Comparison of ENCODE assay signal across 22 cellular contexts in genomic region chr1:116768416-116768815, GRCh38. TPM values are rescaled to one million over a fixed set of nuclear protein-coding genes. Genes with fewer than 3 reads are reported as not detected.
A peak's percentile ranks its signal among the peaks of the same experiment; 100 is the strongest.
DNase-seq lines count a peak whose midpoint lies in the region; ATAC-seq, FAIRE-seq and TF ChIP-seq lines count a peak whose summit lies in the region.
"Had no signal": no experiment of that assay in that cellular context is flagged by ENCODE, and none has a peak within 500 bp of the region (broad histone marks: within the 10 kb centered on the region; RNA-seq: fewer than 3 reads in every experiment).

No MANE protein-coding gene starts in this region.

- 0 out of 2 replicates have a peak, but pooled peaks cover 4% of the 10 kb centered on the region for H3K9me3 ChIP-seq in Loucy (ENCODE audit: insufficient read depth, low read depth, low read length)
- H3K9me3 ChIP-seq: A549, body of pancreas, psoas muscle, SJSA1 had no signal

- peak overlapping the region; percentile 100 for H3K27ac Mint-ChIP-seq in activated T-helper 17 cell treated with anti-CD3 and anti-CD28 coated beads, Interleukin-2, amount 50 U/mL, for 72 hours
- no peak overlapping the region for H3K27ac Mint-ChIP-seq in stimulated activated naive B cell treated with anti-CD40 and anti-IgM and Interleukin-4, amounts not matched to agents 10 μg/mL and 1 μg/mL and 100 μg/mL, for 72 hours
- H3K27ac Mint-ChIP-seq: nephron progenitor cell had no signal

- H3K79me2 ChIP-seq in Loucy (ENCODE audit: insufficient read depth, low read length), result no peaks in the 10 kb centered on the region

- peaks cover 73% of the 10 kb centered on the region for H3K4me1 Mint-ChIP-seq in activated T-helper 17 cell treated with anti-CD3 and anti-CD28 coated beads, Interleukin-2, amount 50 U/mL, for 72 hours
- peaks cover 20% of the 10 kb centered on the region in 2 donors for H3K4me1 Mint-ChIP-seq in stimulated activated naive B cell treated with anti-CD40 and anti-IgM and Interleukin-4, amounts not matched to agents 10 μg/mL and 1 μg/mL and 100 μg/mL, for 72 hours

- FAIRE-seq in D721Med (lab: Jason Lieb, UNC), result no peak
- FAIRE-seq in GM19239 (lab: Jason Lieb, UNC), result no peak
- FAIRE-seq: A549, small intestine had no signal

- H3K9me2 ChIP-seq in Loucy (replicated peaks; ENCODE audit: low read depth, low read length), result no peaks in the 10 kb centered on the region

- H3K4me2 ChIP-seq in Loucy (ENCODE audit: low read depth, low read length, poor library complexity, severe bottlenecking), result peak overlapping the region; percentile 75
- H3K4me2 ChIP-seq: A549 had no signal

- peaks cover 62% of the 10 kb centered on the region for H3K4me1 ChIP-seq in Loucy (ENCODE audit: insufficient read depth, low read length, poor library complexity, severe bottlenecking)
- H3K4me1 ChIP-seq: A549, psoas muscle, SJSA1 had no signal

- H3K36me3 Mint-ChIP-seq in activated T-helper 17 cell treated with anti-CD3 and anti-CD28 coated beads, Interleukin-2, amount 50 U/mL, for 72 hours (ENCODE audit: low read depth), result peaks cover 100% of the 10 kb centered on the region
- peaks cover 0 to 2% of the 10 kb centered on the region in 2 donors for H3K36me3 Mint-ChIP-seq in stimulated activated naive B cell treated with anti-CD40 and anti-IgM and Interleukin-4, amounts not matched to agents 10 μg/mL and 1 μg/mL and 100 μg/mL, for 72 hours
- H3K36me3 Mint-ChIP-seq: memory B cell had no signal

- peak; percentile 24 to 46 for DNase-seq in activated CD4-positive, alpha-beta T cell treated with anti-CD3 and anti-CD28 coated beads, Interleukin-2, amount 50 U/mL, for 48 hours
- DNase-seq in activated CD4-positive, alpha-beta T cell treated with anti-CD3 and anti-CD28 coated beads, Interleukin-2, amount 50 U/mL, for 1 hour, result no peak
- DNase-seq in D721Med (ENCODE audit: insufficient read length, low spot score) (no peak), GM19239 (ENCODE audit: insufficient read length, low spot score) (no peak)
- DNase-seq in stimulated activated naive B cell treated with anti-CD40 and anti-IgM and Interleukin-4, amounts not matched to agents 10 μg/mL and 1 μg/mL and 100 μg/mL, for 72 hours, result no peak
- DNase-seq: activated gamma-delta T cell treated with Interleukin-2 at 50 U/mL for 16 hours, body of pancreas, cortex of kidney, hypothalamus, NCI-H69, nephron progenitor cell, psoas muscle, small intestine had no signal

- H3K4me3 ChIP-seq in Loucy (ENCODE audit: low read length, poor library complexity, severe bottlenecking) (no peak overlapping the region), skin epidermis (no peak overlapping the region)
- H3K4me3 ChIP-seq: A549, body of pancreas, psoas muscle, SJSA1 had no signal

- no peaks in the 10 kb centered on the region for H3K9me3 Mint-ChIP-seq in activated T-helper 17 cell treated with anti-CD3 and anti-CD28 coated beads, Interleukin-2, amount 50 U/mL, for 72 hours
- H3K9me3 Mint-ChIP-seq in stimulated activated naive B cell treated with anti-CD40 and anti-IgM and Interleukin-4, amounts not matched to agents 10 μg/mL and 1 μg/mL and 100 μg/mL, for 72 hours, result no peaks in the 10 kb centered on the region
- H3K9me3 Mint-ChIP-seq: memory B cell had no signal

- no peak for ATAC-seq in activated T-helper 17 cell treated with anti-CD3 and anti-CD28 coated beads, Interleukin-2, amount 50 U/mL, for 72 hours (replicated peaks)
- no peak for ATAC-seq in stimulated activated naive B cell treated with anti-CD40 and anti-IgM and Interleukin-4, amounts not matched to agents 10 μg/mL and 1 μg/mL and 100 μg/mL, for 72 hours (replicated peaks)
- ATAC-seq: A549, body of pancreas, psoas muscle had no signal

- H3K36me3 ChIP-seq in Loucy (ENCODE audit: insufficient read depth, low read length), result no peaks in the 10 kb centered on the region
- H3K36me3 ChIP-seq: SJSA1 had no signal

- H3K27ac ChIP-seq in skin epidermis, result peak overlapping the region in 12 of 21 experiments; percentile 8 to 92 (median 58)
- H3K27ac ChIP-seq: A549, body of pancreas, psoas muscle, SJSA1 had no signal

- H3F3A ChIP-seq in Loucy (ENCODE audit: low read depth), result peaks cover 6% of the 10 kb centered on the region

- no peaks in the 10 kb centered on the region for H3K27me3 ChIP-seq in Loucy (ENCODE audit: insufficient read depth, low read length, poor library complexity, severe bottlenecking)
- H3K27me3 ChIP-seq: body of pancreas, SJSA1 had no signal

- no peaks in the 10 kb centered on the region for H3K27me3 Mint-ChIP-seq in activated T-helper 17 cell treated with anti-CD3 and anti-CD28 coated beads, Interleukin-2, amount 50 U/mL, for 72 hours
- peaks cover 0 to 4% of the 10 kb centered on the region in 2 donors for H3K27me3 Mint-ChIP-seq in stimulated activated naive B cell treated with anti-CD40 and anti-IgM and Interleukin-4, amounts not matched to agents 10 μg/mL and 1 μg/mL and 100 μg/mL, for 72 hours
- H3K27me3 Mint-ChIP-seq: memory B cell had no signal

- peak overlapping the region; percentile 100 for H3K4me3 Mint-ChIP-seq in activated T-helper 17 cell treated with anti-CD3 and anti-CD28 coated beads, Interleukin-2, amount 50 U/mL, for 72 hours
- H3K4me3 Mint-ChIP-seq in stimulated activated naive B cell treated with anti-CD40 and anti-IgM and Interleukin-4, amounts not matched to agents 10 μg/mL and 1 μg/mL and 100 μg/mL, for 72 hours, result no peak overlapping the region
- H3K4me3 Mint-ChIP-seq: memory B cell, nephron progenitor cell had no signal

- H3K9ac ChIP-seq in Loucy (ENCODE audit: low read depth, low read length, poor library complexity, severe bottlenecking), result peak overlapping the region; percentile 54

- H4K20me1 ChIP-seq in Loucy (ENCODE audit: insufficient read depth, low read length, poor library complexity, severe bottlenecking), result no peaks in the 10 kb centered on the region

- TF ChIP-seq CTCF in Loucy (conservative IDR thresholded peaks at IDR 0.05; ENCODE audit: low read length) (no peak), D721Med (IDR thresholded peaks at IDR 0.05; ENCODE audit: insufficient read depth, missing control alignments) (no peak)

- H2AFZ ChIP-seq in Loucy (ENCODE audit: low read length), result peak overlapping the region; percentile 16; the same call in 1 of the 2 replicates

RNA-seq across cellular contexts. Expression of gene CD2, which starts 14.2 kb away (rescaled TPM):
- 100 to 1,000 TPM; 303 to 473 TPM for total RNA-seq in activated T-helper 17 cell treated with anti-CD3 and anti-CD28 coated beads, Interleukin-2, amount 50 U/mL, for 72 hours
- total RNA-seq: Daoy, kidney epithelial cell, LHCN-M2, SJSA1 had no signal

Comparison
In these comparisons a context has a peak if more than half of its experiments do, and no peak if none do; other contexts are left out.
1. DNase-seq: peak in activated CD4-positive, alpha-beta T cell treated with anti-CD3 and anti-CD28 coated beads, Interleukin-2, amount 50 U/mL, for 48 hours (2 of 2); none in activated CD4-positive, alpha-beta T cell treated with anti-CD3 and anti-CD28 coated beads, Interleukin-2, amount 50 U/mL, for 1 hour (single experiment), D721Med (single experiment), GM19239 (single experiment) and stimulated activated naive B cell treated with anti-CD40 and anti-IgM and Interleukin-4, amounts not matched to agents 10 μg/mL and 1 μg/mL and 100 μg/mL, for 72 hours (single experiment).